ENCODE assay signal across 1 cellular context in the genomic region with DNA sequence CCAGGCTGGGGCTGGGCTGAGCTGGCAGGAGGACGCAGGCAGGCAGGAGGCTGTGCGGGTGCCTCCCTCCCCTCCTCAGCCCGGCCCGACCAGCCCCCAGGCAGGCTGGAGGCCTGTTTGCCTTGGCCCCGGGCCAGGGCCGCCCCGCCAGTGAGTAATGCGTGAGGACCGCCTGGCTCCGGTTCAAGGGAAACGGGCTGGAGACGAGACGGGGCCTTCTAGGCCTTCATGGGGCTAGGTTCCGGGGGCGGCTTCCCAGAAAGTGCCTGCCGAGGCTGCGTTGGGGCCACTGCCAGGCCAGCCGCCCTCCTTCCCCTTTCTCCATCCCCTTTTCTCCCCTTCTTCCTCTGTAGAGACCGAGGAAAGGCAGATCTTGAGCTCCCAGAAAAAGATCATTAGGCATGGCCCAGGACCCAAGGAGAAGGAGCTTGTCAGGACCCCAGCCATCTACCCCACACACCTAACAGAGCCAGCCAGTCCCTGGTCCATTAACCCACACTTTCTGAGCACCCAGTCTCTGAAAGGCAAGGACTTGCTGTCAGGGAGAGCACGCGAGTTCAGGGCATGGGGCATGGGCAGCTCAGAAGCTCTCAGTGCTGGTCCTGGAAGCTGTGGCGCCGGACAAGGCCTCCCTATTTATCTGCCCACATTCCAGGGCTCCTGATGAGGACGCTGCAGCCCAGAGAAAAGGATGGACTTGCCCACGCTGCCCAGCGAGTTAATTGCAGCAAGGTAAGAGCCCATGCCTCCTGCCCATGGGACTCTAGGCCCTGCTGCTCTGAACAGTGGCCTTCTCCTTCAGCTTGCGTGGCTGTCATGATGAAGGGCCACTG.
TF ChIP-seq lines count a peak whose summit lies in the region.

No MANE protein-coding gene starts in this region.

TF ChIP-seq in HepG2, 621 proteins besides CTCF, POLR2A, EP300 and RAD21 (continued from another document and continues in another):
- TF ChIP-seq, protein P1, sequence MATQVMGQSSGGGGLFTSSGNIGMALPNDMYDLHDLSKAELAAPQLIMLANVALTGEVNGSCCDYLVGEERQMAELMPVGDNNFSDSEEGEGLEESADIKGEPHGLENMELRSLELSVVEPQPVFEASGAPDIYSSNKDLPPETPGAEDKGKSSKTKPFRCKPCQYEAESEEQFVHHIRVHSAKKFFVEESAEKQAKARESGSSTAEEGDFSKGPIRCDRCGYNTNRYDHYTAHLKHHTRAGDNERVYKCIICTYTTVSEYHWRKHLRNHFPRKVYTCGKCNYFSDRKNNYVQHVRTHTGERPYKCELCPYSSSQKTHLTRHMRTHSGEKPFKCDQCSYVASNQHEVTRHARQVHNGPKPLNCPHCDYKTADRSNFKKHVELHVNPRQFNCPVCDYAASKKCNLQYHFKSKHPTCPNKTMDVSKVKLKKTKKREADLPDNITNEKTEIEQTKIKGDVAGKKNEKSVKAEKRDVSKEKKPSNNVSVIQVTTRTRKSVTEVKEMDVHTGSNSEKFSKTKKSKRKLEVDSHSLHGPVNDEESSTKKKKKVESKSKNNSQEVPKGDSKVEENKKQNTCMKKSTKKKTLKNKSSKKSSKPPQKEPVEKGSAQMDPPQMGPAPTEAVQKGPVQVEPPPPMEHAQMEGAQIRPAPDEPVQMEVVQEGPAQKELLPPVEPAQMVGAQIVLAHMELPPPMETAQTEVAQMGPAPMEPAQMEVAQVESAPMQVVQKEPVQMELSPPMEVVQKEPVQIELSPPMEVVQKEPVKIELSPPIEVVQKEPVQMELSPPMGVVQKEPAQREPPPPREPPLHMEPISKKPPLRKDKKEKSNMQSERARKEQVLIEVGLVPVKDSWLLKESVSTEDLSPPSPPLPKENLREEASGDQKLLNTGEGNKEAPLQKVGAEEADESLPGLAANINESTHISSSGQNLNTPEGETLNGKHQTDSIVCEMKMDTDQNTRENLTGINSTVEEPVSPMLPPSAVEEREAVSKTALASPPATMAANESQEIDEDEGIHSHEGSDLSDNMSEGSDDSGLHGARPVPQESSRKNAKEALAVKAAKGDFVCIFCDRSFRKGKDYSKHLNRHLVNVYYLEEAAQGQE (IDR thresholded peaks at IDR 0.05; ENCODE audit: borderline replicate concordance in 1 of 2, low read depth in 1 of 2, low read length in 2 of 2) = no peak
- TF ChIP-seq, protein P2, sequence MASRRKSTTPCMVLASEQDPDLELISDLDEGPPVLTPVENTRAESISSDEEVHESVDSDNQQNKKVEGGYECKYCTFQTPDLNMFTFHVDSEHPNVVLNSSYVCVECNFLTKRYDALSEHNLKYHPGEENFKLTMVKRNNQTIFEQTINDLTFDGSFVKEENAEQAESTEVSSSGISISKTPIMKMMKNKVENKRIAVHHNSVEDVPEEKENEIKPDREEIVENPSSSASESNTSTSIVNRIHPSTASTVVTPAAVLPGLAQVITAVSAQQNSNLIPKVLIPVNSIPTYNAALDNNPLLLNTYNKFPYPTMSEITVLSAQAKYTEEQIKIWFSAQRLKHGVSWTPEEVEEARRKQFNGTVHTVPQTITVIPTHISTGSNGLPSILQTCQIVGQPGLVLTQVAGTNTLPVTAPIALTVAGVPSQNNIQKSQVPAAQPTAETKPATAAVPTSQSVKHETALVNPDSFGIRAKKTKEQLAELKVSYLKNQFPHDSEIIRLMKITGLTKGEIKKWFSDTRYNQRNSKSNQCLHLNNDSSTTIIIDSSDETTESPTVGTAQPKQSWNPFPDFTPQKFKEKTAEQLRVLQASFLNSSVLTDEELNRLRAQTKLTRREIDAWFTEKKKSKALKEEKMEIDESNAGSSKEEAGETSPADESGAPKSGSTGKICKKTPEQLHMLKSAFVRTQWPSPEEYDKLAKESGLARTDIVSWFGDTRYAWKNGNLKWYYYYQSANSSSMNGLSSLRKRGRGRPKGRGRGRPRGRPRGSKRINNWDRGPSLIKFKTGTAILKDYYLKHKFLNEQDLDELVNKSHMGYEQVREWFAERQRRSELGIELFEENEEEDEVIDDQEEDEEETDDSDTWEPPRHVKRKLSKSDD (CRISPR knock-in tag; IDR thresholded peaks at IDR 0.05; ENCODE audit: low read depth) = 0 out of 2 replicates have a peak, but pooled peaks have one; percentile 60
- TF ChIP-seq ERF (CRISPR knock-in tag; IDR thresholded peaks at IDR 0.05) (peak; percentile 81), BCL6 (CRISPR knock-in tag; IDR thresholded peaks at IDR 0.05) (peak; percentile 89), GABPB1 (CRISPR knock-in tag; IDR thresholded peaks at IDR 0.05) (peak; percentile 82), ZNF891 (CRISPR knock-in tag; IDR thresholded peaks at IDR 0.05) (peak; percentile 55; the same call in 1 of the 2 replicates), ZNF792 (CRISPR knock-in tag; IDR thresholded peaks at IDR 0.05) (peak; percentile 73; the same call in 1 of the 2 replicates), ZSCAN29 (CRISPR knock-in tag; conservative IDR thresholded peaks at IDR 0.05) (peak; percentile 34; the same call in 1 of the 2 replicates), ZNF441 (CRISPR knock-in tag; IDR thresholded peaks at IDR 0.05; ENCODE audit: borderline replicate concordance) (peak; percentile 79; the same call in 1 of the 2 replicates), SOX13 (IDR thresholded peaks at IDR 0.05) (no peak), SOX13 (CRISPR knock-in tag; conservative IDR thresholded peaks at IDR 0.05 in 1 of 2, IDR thresholded peaks at IDR 0.05 in 1 of 2) (peak in 1 of 2 experiments; percentile 83; a peak in 2 of 4 replicates), KDM4B (CRISPR knock-in tag; IDR thresholded peaks at IDR 0.05) (0 out of 2 replicates have a peak, but pooled peaks have one; percentile 74), GATAD1 (CRISPR knock-in tag; IDR thresholded peaks at IDR 0.05) (peak; percentile 59), AGO1 (IDR thresholded peaks at IDR 0.05; ENCODE audit: low read depth, low read length, poor library complexity, severe bottlenecking) (peak; percentile 48), ARNTL (CRISPR knock-in tag; IDR thresholded peaks at IDR 0.05) (peak; percentile 74), SIX4 (CRISPR knock-in tag; IDR thresholded peaks at IDR 0.05) (peak; percentile 79), SMARCC2 (IDR thresholded peaks at IDR 0.05) (no peak), ZFP36L1 (CRISPR knock-in tag; IDR thresholded peaks at IDR 0.05) (peak; percentile 93), DPF2 (CRISPR knock-in tag; IDR thresholded peaks at IDR 0.05; ENCODE audit: borderline replicate concordance, low read depth) (peak; percentile 80), TBP (CRISPR knock-in tag; IDR thresholded peaks at IDR 0.05) (no peak), ZBTB7A (CRISPR knock-in tag; IDR thresholded peaks at IDR 0.05) (peak; percentile 90; the same call in 1 of the 2 replicates), TBX3 (IDR thresholded peaks at IDR 0.05; ENCODE audit: borderline replicate concordance) (no peak)
- TF ChIP-seq, protein P3, sequence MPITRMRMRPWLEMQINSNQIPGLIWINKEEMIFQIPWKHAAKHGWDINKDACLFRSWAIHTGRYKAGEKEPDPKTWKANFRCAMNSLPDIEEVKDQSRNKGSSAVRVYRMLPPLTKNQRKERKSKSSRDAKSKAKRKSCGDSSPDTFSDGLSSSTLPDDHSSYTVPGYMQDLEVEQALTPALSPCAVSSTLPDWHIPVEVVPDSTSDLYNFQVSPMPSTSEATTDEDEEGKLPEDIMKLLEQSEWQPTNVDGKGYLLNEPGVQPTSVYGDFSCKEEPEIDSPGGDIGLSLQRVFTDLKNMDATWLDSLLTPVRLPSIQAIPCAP (CRISPR knock-in tag; IDR thresholded peaks at IDR 0.05; ENCODE audit: low read depth) = no peak
- TF ChIP-seq, protein P4, sequence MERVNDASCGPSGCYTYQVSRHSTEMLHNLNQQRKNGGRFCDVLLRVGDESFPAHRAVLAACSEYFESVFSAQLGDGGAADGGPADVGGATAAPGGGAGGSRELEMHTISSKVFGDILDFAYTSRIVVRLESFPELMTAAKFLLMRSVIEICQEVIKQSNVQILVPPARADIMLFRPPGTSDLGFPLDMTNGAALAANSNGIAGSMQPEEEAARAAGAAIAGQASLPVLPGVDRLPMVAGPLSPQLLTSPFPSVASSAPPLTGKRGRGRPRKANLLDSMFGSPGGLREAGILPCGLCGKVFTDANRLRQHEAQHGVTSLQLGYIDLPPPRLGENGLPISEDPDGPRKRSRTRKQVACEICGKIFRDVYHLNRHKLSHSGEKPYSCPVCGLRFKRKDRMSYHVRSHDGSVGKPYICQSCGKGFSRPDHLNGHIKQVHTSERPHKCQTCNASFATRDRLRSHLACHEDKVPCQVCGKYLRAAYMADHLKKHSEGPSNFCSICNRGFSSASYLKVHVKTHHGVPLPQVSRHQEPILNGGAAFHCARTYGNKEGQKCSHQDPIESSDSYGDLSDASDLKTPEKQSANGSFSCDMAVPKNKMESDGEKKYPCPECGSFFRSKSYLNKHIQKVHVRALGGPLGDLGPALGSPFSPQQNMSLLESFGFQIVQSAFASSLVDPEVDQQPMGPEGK (CRISPR knock-in tag; IDR thresholded peaks at IDR 0.05) = peak; percentile 99
- TF ChIP-seq, protein P5, sequence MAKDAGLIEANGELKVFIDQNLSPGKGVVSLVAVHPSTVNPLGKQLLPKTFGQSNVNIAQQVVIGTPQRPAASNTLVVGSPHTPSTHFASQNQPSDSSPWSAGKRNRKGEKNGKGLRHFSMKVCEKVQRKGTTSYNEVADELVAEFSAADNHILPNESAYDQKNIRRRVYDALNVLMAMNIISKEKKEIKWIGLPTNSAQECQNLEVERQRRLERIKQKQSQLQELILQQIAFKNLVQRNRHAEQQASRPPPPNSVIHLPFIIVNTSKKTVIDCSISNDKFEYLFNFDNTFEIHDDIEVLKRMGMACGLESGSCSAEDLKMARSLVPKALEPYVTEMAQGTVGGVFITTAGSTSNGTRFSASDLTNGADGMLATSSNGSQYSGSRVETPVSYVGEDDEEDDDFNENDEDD (CRISPR knock-in tag; IDR thresholded peaks at IDR 0.05; ENCODE audit: borderline replicate concordance) = peak; percentile 75; the same call in 1 of the 2 replicates
- TF ChIP-seq, protein P6, sequence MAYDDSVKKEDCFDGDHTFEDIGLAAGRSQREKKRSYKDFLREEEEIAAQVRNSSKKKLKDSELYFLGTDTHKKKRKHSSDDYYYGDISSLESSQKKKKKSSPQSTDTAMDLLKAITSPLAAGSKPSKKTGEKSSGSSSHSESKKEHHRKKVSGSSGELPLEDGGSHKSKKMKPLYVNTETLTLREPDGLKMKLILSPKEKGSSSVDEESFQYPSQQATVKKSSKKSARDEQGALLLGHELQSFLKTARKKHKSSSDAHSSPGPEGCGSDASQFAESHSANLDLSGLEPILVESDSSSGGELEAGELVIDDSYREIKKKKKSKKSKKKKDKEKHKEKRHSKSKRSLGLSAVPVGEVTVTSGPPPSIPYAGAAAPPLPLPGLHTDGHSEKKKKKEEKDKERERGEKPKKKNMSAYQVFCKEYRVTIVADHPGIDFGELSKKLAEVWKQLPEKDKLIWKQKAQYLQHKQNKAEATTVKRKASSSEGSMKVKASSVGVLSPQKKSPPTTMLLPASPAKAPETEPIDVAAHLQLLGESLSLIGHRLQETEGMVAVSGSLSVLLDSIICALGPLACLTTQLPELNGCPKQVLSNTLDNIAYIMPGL (CRISPR knock-in tag; IDR thresholded peaks at IDR 0.05; ENCODE audit: borderline replicate concordance in 1 of 2, low read depth in 1 of 2) = peak; percentile 59 to 68; a peak in 3 of 4 replicates
- TF ChIP-seq, protein P7, sequence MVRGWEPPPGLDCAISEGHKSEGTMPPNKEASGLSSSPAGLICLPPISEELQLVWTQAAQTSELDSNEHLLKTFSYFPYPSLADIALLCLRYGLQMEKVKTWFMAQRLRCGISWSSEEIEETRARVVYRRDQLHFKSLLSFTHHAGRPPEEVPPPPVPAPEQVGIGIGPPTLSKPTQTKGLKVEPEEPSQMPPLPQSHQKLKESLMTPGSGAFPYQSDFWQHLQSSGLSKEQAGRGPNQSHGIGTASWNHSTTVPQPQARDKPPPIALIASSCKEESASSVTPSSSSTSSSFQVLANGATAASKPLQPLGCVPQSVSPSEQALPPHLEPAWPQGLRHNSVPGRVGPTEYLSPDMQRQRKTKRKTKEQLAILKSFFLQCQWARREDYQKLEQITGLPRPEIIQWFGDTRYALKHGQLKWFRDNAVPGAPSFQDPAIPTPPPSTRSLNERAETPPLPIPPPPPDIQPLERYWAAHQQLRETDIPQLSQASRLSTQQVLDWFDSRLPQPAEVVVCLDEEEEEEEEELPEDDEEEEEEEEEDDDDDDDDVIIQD (CRISPR knock-in tag; IDR thresholded peaks at IDR 0.05; ENCODE audit: low read depth) = peak; percentile 60; the same call in 1 of the 2 replicates
- TF ChIP-seq, protein P8, sequence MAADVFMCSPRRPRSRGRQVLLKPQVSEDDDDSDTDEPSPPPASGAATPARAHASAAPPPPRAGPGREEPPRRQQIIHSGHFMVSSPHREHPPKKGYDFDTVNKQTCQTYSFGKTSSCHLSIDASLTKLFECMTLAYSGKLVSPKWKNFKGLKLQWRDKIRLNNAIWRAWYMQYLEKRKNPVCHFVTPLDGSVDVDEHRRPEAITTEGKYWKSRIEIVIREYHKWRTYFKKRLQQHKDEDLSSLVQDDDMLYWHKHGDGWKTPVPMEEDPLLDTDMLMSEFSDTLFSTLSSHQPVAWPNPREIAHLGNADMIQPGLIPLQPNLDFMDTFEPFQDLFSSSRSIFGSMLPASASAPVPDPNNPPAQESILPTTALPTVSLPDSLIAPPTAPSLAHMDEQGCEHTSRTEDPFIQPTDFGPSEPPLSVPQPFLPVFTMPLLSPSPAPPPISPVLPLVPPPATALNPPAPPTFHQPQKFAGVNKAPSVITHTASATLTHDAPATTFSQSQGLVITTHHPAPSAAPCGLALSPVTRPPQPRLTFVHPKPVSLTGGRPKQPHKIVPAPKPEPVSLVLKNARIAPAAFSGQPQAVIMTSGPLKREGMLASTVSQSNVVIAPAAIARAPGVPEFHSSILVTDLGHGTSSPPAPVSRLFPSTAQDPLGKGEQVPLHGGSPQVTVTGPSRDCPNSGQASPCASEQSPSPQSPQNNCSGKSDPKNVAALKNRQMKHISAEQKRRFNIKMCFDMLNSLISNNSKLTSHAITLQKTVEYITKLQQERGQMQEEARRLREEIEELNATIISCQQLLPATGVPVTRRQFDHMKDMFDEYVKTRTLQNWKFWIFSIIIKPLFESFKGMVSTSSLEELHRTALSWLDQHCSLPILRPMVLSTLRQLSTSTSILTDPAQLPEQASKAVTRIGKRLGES (CRISPR knock-in tag; IDR thresholded peaks at IDR 0.05; ENCODE audit: borderline replicate concordance) = no peak
- TF ChIP-seq, protein P9, sequence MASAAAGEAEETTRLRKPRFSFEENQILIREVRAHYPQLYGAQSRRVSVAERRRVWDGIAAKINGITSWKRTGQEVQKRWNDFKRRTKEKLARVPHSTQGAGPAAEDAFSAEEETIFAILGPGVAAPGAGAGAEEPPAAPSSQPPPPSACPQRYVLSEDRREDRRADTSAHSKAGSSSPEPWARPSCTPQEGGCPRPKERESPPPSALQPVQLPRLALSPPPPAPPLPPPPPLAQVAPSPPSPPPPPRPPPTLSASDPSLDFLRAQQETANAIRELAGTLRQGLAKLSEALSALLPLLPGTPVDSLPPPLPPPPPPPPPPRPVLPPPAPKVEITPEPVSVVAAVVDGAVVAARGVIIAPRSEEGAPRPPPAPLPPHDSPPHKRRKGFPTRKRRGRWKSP (CRISPR knock-in tag; IDR thresholded peaks at IDR 0.05) = 0 out of 2 replicates have a peak, but pooled peaks have one; percentile 38
- TF ChIP-seq, protein P10, sequence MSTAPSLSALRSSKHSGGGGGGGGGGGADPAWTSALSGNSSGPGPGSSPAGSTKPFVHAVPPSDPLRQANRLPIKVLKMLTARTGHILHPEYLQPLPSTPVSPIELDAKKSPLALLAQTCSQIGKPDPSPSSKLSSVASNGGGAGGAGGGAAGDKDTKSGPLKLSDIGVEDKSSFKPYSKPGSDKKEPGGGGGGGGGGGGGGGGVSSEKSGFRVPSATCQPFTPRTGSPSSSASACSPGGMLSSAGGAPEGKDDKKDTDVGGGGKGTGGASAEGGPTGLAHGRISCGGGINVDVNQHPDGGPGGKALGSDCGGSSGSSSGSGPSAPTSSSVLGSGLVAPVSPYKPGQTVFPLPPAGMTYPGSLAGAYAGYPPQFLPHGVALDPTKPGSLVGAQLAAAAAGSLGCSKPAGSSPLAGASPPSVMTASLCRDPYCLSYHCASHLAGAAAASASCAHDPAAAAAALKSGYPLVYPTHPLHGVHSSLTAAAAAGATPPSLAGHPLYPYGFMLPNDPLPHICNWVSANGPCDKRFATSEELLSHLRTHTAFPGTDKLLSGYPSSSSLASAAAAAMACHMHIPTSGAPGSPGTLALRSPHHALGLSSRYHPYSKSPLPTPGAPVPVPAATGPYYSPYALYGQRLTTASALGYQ (CRISPR knock-in tag; IDR thresholded peaks at IDR 0.05) = peak; percentile 67; the same call in 1 of the 2 replicates
